ENCODE assay signal across 18 cellular contexts in the genomic region with DNA sequence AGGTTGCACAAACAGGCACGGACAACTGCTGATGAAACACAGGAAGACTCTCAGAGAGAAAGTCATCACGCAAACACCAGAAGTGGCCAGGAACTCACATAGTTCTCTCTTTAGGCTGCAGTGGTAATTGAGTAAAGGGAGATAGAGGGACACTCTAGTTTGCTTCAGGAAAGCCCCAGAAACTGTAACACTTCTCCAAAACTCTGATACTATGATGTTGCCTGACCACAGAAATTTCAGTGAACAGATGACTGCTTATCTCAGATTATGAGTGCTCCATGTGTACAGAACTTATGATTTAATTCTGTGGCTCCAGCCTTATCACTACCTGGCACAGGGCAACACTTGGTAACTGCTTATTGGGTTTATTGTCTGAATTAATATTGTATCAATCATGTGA.
DNase-seq lines count a peak whose midpoint lies in the region; ATAC-seq and TF ChIP-seq lines count a peak whose summit lies in the region.
"Had no signal": no experiment of that assay in that cellular context is flagged by ENCODE, and none has a peak within 500 bp of the region (broad histone marks: within the 10 kb centered on the region; RNA-seq: fewer than 3 reads in every experiment).

No MANE protein-coding gene starts in this region.

- H3K27me3 Mint-ChIP-seq in activated CD8-positive, alpha-beta T cell treated with anti-CD3 and anti-CD28 coated beads for 36 hours, result peaks cover 2% of the 10 kb centered on the region
- H3K27me3 Mint-ChIP-seq: activated naive CD8-positive, alpha-beta T cell treated with anti-CD3 and anti-CD28 coated beads, Interleukin-2, amount 50 U/mL, for 24 hours had no signal

- H3K27ac Mint-ChIP-seq in activated CD8-positive, alpha-beta T cell treated with anti-CD3 and anti-CD28 coated beads for 36 hours, result no peak overlapping the region
- H3K27ac Mint-ChIP-seq: activated naive CD8-positive, alpha-beta T cell treated with anti-CD3 and anti-CD28 coated beads, Interleukin-2, amount 50 U/mL, for 24 hours; activated T-cell treated with anti-CD3 and anti-CD28 coated beads, Interleukin-2, amount 50 U/mL, for 24 hours had no signal

- H3K36me3 Mint-ChIP-seq in activated CD8-positive, alpha-beta T cell treated with anti-CD3 and anti-CD28 coated beads for 36 hours (ENCODE audit: low read depth), result no peaks in the 10 kb centered on the region

- no peaks in the 10 kb centered on the region for H3K36me3 ChIP-seq in upper lobe of left lung
- H3K36me3 ChIP-seq: ovary, SJCRH30, tibial artery had no signal

- H3K4me1 ChIP-seq in upper lobe of left lung, result no peaks in the 10 kb centered on the region
- H3K4me1 ChIP-seq: SJCRH30, tibial artery had no signal

- DNase-seq in CMK (ENCODE audit: low read depth) (peak; percentile 17), upper lobe of left lung (no peak), NCI-H128 (lab: John Stamatoyannopoulos, UW; ENCODE audit: unreplicated experiment) (no peak), cerebellar cortex (ENCODE audit: low spot score) (no peak)
- no peak for DNase-seq in activated CD8-positive, alpha-beta T cell treated with anti-CD3 and anti-CD28 coated beads for 36 hours
- DNase-seq: activated naive CD8-positive, alpha-beta T cell treated with anti-CD3 and anti-CD28 coated beads, Interleukin-2, amount 50 U/mL, for 24 hours; activated T-cell treated with anti-CD3 and anti-CD28 coated beads, Interleukin-2, amount 50 U/mL, for 24 hours; effector memory CD4-positive, alpha-beta T cell; NCI-H187 treated with DMSO at 0.1 percent for 48 hours; NCI-H510A treated with DMSO at 0.1 percent for 48 hours; ovary; SJCRH30; stimulated activated CD4-positive, alpha-beta T cell treated with anti-CD3 and anti-CD28 coated beads, Interleukin-4, amount 100 ng/mL, for 1 hour; stimulated activated CD8-positive, alpha-beta memory T cell treated with anti-CD3 and anti-CD28 coated beads, Interleukin-4, amount 100 ng/mL, for 48 hours; tibial artery had no signal

- H3K9me3 Mint-ChIP-seq in activated CD8-positive, alpha-beta T cell treated with anti-CD3 and anti-CD28 coated beads for 36 hours, result no peaks in the 10 kb centered on the region
- H3K9me3 Mint-ChIP-seq: activated naive CD8-positive, alpha-beta T cell treated with anti-CD3 and anti-CD28 coated beads, Interleukin-2, amount 50 U/mL, for 24 hours; activated T-cell treated with anti-CD3 and anti-CD28 coated beads, Interleukin-2, amount 50 U/mL, for 24 hours had no signal

- H3K27ac ChIP-seq in upper lobe of left lung, result no peak overlapping the region
- H3K27ac ChIP-seq: ovary, SJCRH30, tibial artery had no signal

- no peak for TF ChIP-seq EP300 in upper lobe of left lung (IDR thresholded peaks at IDR 0.05)

- TF ChIP-seq CTCF in upper lobe of left lung (IDR thresholded peaks at IDR 0.05), result no peak
- TF ChIP-seq CTCF in activated CD8-positive, alpha-beta T cell treated with anti-CD3 and anti-CD28 coated beads for 36 hours (IDR thresholded peaks at IDR 0.05), result no peak

- no peaks in the 10 kb centered on the region for H3K4me1 Mint-ChIP-seq in activated CD8-positive, alpha-beta T cell treated with anti-CD3 and anti-CD28 coated beads for 36 hours (ENCODE audit: low read depth)
- H3K4me1 Mint-ChIP-seq: activated naive CD8-positive, alpha-beta T cell treated with anti-CD3 and anti-CD28 coated beads, Interleukin-2, amount 50 U/mL, for 24 hours had no signal

- 43 to 68% methylated on average over 2 of the region's 2 CpGs for WGBS in upper lobe of left lung, 2 donors

- intact Hi-C loops in activated CD8-positive, alpha-beta T cell treated with anti-CD3 and anti-CD28 coated beads for 36 hours (cut with micrococcal nuclease), result no loop called here

- TF ChIP-seq POLR2A in upper lobe of left lung (IDR thresholded peaks at IDR 0.05), result no peak

- H3K9me3 ChIP-seq in upper lobe of left lung, result no peaks in the 10 kb centered on the region
- H3K9me3 ChIP-seq: ovary, SJCRH30 had no signal

- CTCF ChIA-PET in activated CD8-positive, alpha-beta T cell treated with anti-CD3 and anti-CD28 coated beads for 36 hours (lab: Charles Lee), result no interaction called here

- H3K27me3 ChIP-seq in upper lobe of left lung, result no peaks in the 10 kb centered on the region
- H3K27me3 ChIP-seq: ovary, SJCRH30, tibial artery had no signal

- no peak overlapping the region for H3K4me3 Mint-ChIP-seq in activated CD8-positive, alpha-beta T cell treated with anti-CD3 and anti-CD28 coated beads for 36 hours
- H3K4me3 Mint-ChIP-seq: activated naive CD8-positive, alpha-beta T cell treated with anti-CD3 and anti-CD28 coated beads, Interleukin-2, amount 50 U/mL, for 24 hours; activated T-cell treated with anti-CD3 and anti-CD28 coated beads, Interleukin-2, amount 50 U/mL, for 24 hours had no signal

- ATAC-seq in GM18907 (IDR thresholded peaks at IDR 0.05; ENCODE audit: unreplicated experiment) (peak; percentile 85), HG02798 (IDR thresholded peaks at IDR 0.05; ENCODE audit: poor library complexity, unreplicated experiment) (peak; percentile 60), HG03565 (IDR thresholded peaks at IDR 0.05; ENCODE audit: unreplicated experiment) (peak; percentile 75), upper lobe of left lung (ENCODE audit: low FRiP score in 2 of 2) (no peak)
- no peak for ATAC-seq in activated CD8-positive, alpha-beta T cell treated with anti-CD3 and anti-CD28 coated beads for 36 hours
- ATAC-seq: activated naive CD8-positive, alpha-beta T cell treated with anti-CD3 and anti-CD28 coated beads, Interleukin-2, amount 50 U/mL, for 24 hours had no signal

- no peak overlapping the region for H3K4me3 ChIP-seq in upper lobe of left lung
- H3K4me3 ChIP-seq: ovary, SJCRH30, tibial artery had no signal

- POLR2A ChIA-PET in activated CD8-positive, alpha-beta T cell treated with anti-CD3 and anti-CD28 coated beads for 36 hours (lab: Charles Lee), result no interaction called here

Comparison
In these comparisons a context has a peak if more than half of its experiments do, and no peak if none do; other contexts are left out.
1. ATAC-seq: peak in GM18907 (single experiment), HG02798 (single experiment) and HG03565 (single experiment); none in upper lobe of left lung (0 of 2) and activated CD8-positive, alpha-beta T cell treated with anti-CD3 and anti-CD28 coated beads for 36 hours (single experiment).